In the genomic region with DNA sequence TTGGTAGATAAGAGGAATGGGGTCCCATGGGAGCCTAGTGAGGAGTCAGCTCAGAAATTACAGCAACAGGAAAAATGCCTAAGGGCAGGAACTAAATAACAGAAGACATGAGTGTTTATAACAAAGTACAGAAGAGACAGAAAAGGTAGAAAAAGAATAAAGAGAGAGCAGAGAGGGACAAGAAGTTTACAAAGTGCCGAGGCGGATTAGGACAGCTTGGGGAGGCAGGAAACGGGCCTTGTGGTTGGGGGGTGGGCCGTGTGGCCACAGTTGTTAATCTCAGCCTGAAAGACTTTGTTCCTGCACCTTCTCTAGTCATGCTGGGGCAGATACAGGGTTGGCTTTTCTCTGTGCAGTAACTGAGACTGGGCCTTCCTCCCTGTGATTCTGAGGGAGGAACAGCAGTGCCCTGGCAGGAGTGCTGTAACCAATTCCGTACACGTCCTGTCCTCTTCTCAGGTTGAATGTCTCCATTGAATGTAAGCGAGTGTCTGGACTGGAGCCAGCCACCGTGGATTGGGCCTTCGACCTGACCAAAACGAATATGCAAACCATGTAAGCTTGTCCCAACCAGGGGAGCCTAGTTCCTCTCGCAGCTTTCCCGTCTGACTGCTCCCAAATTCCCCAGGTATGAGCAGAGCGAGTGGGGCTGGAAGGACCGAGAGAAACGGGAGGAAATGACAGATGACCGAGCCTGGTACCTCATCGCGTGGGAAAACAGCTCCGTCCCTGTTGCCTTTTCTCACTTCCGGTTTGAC, we compare ENCODE assay signal across 9 cellular contexts. TPM values are rescaled to one million over a fixed set of nuclear protein-coding genes. Genes with fewer than 3 reads are reported as not detected.
DNase-seq lines count a peak whose midpoint lies in the region; ATAC-seq and TF ChIP-seq lines count a peak whose summit lies in the region.
"Had no signal": no experiment of that assay in that cellular context is flagged by ENCODE, and none has a peak within 500 bp of the region (broad histone marks: within the 10 kb centered on the region; RNA-seq: fewer than 3 reads in every experiment).

No MANE protein-coding gene starts in this region.

- no peaks in the 10 kb centered on the region for H3K79me2 ChIP-seq in Loucy (ENCODE audit: insufficient read depth, low read length)

- peak overlapping the region; percentile 90 for H3K4me2 ChIP-seq in Loucy (ENCODE audit: low read depth, low read length, poor library complexity, severe bottlenecking)

- peak; percentile 45 for ATAC-seq in GM19043 (IDR thresholded peaks at IDR 0.05; ENCODE audit: low read depth, unreplicated experiment)
- ATAC-seq: Panc1 had no signal

- H3K9me3 ChIP-seq in Loucy (ENCODE audit: insufficient read depth, low read depth, low read length) (no peaks in the 10 kb centered on the region), prostate gland (no peaks in the 10 kb centered on the region)
- H3K9me3 ChIP-seq: uterus had no signal

- H3K27ac Mint-ChIP-seq in activated naive CD4-positive, alpha-beta T cell treated with anti-CD3 and anti-CD28 coated beads, Interleukin-2, amount 50 U/mL, for 24 hours: peak overlapping the region; percentile 87

- 47% methylated on average over 20 of the region's 20 CpGs for WGBS in prostate gland

- no peak overlapping the region for H2AFZ ChIP-seq in Loucy (ENCODE audit: low read length)

- peaks cover 6% of the 10 kb centered on the region for H4K20me1 ChIP-seq in Loucy (ENCODE audit: insufficient read depth, low read length, poor library complexity, severe bottlenecking)

- H3K27me3 Mint-ChIP-seq in activated naive CD4-positive, alpha-beta T cell treated with anti-CD3 and anti-CD28 coated beads, Interleukin-2, amount 50 U/mL, for 24 hours: no peaks in the 10 kb centered on the region

- H3K9me3 Mint-ChIP-seq in activated naive CD4-positive, alpha-beta T cell treated with anti-CD3 and anti-CD28 coated beads, Interleukin-2, amount 50 U/mL, for 24 hours: no peaks in the 10 kb centered on the region

- H3K9ac ChIP-seq in Loucy (ENCODE audit: low read depth, low read length, poor library complexity, severe bottlenecking): peak overlapping the region; percentile 65

- no peak for TF ChIP-seq POLR2A in prostate gland (IDR thresholded peaks at IDR 0.05)

- DNase-seq in prostate gland (ENCODE audit: low spot score) (peak; percentile 34), AML-193 (lab: John Stamatoyannopoulos, UW) (no peak), NCI-H82 (lab: John Stamatoyannopoulos, UW) (no peak), NCI-H345 treated with DMSO at 0.1 percent for 48 hours (lab: John Stamatoyannopoulos, UW; ENCODE audit: unreplicated experiment) (no peak)
- DNase-seq: uterus had no signal

- intact Hi-C loops in prostate gland (cut with DNase I): no loop called here

- peak overlapping the region; percentile 69 for H3K4me3 ChIP-seq in Loucy (ENCODE audit: low read length, poor library complexity, severe bottlenecking)
- no peak overlapping the region for H3K4me3 ChIP-seq in prostate gland
- H3K4me3 ChIP-seq: uterus had no signal

- peaks cover 6% of the 10 kb centered on the region; the same call in 1 of the 2 replicates for H3F3A ChIP-seq in Loucy (ENCODE audit: low read depth)

- H3K36me3 ChIP-seq in Loucy (ENCODE audit: insufficient read depth, low read length) (peaks cover 45% of the 10 kb centered on the region; the same call in 1 of the 2 replicates), prostate gland (peaks cover 0 to 7% of the 10 kb centered on the region in 2 donors)
- H3K36me3 ChIP-seq: uterus had no signal

- H3K4me3 Mint-ChIP-seq in activated naive CD4-positive, alpha-beta T cell treated with anti-CD3 and anti-CD28 coated beads, Interleukin-2, amount 50 U/mL, for 24 hours: peak overlapping the region; percentile 9

- H3K4me1 Mint-ChIP-seq in activated naive CD4-positive, alpha-beta T cell treated with anti-CD3 and anti-CD28 coated beads, Interleukin-2, amount 50 U/mL, for 24 hours: peaks cover 19% of the 10 kb centered on the region

- peaks cover 21% of the 10 kb centered on the region for H3K4me1 ChIP-seq in Loucy (ENCODE audit: insufficient read depth, low read length, poor library complexity, severe bottlenecking)
- H3K4me1 ChIP-seq in prostate gland (replicated peaks): no peaks in the 10 kb centered on the region
- H3K4me1 ChIP-seq: uterus had no signal

- peak overlapping the region; percentile 28 to 40 for H3K27ac ChIP-seq in prostate gland
- H3K27ac ChIP-seq: uterus had no signal

- no peaks in the 10 kb centered on the region for H3K9me2 ChIP-seq in Loucy (replicated peaks; ENCODE audit: low read depth, low read length)

- H3K36me3 Mint-ChIP-seq in activated naive CD4-positive, alpha-beta T cell treated with anti-CD3 and anti-CD28 coated beads, Interleukin-2, amount 50 U/mL, for 24 hours: peaks cover 2% of the 10 kb centered on the region

- TF ChIP-seq CTCF in Loucy (conservative IDR thresholded peaks at IDR 0.05; ENCODE audit: low read length) (no peak), prostate gland (IDR thresholded peaks at IDR 0.05) (no peak)

- H3K27me3 ChIP-seq in Loucy (ENCODE audit: insufficient read depth, low read length, poor library complexity, severe bottlenecking): no peaks in the 10 kb centered on the region
- no peaks in the 10 kb centered on the region for H3K27me3 ChIP-seq in prostate gland (replicated peaks; ENCODE audit: insufficient read depth)
- H3K27me3 ChIP-seq: uterus had no signal

RNA-seq across cellular contexts. Expression of a gene that starts 13.2 kb away (rescaled TPM):
- 10 to 100 TPM; 23.3 to 24.7 TPM for total RNA-seq in prostate gland

RNA-seq across cellular contexts. Expression of a gene that starts 22.5 kb away (rescaled TPM):
- total RNA-seq in prostate gland: 1,000 to 10,000 TPM in 1 of 2 donors, 100 to 1,000 TPM in 1; 597 to 1,196 TPM

RNA-seq across cellular contexts. Expression of a gene that starts 34.3 kb away (rescaled TPM):
- 100 to 1,000 TPM in 1 of 2 donors, 10 to 100 TPM in 1; 79.6 to 118 TPM for total RNA-seq in prostate gland

RNA-seq across cellular contexts. Expression of a gene that starts 35.0 kb away (rescaled TPM):
- 1 to 10 TPM in 1 of 2 donors, under 1 TPM in 1; 0.64 to 3.3 TPM for total RNA-seq in prostate gland
